11 cellular contexts compared by ENCODE assay signal in genomic region chr10:59216178-59216869, GRCh38. TPM values are rescaled to one million over a fixed set of nuclear protein-coding genes. Genes with fewer than 3 reads are reported as not detected.
"Had no signal": no experiment of that assay in that cellular context is flagged by ENCODE, and none has a peak within 500 bp of the region (broad histone marks: within the 10 kb centered on the region; RNA-seq: fewer than 3 reads in every experiment).

No MANE protein-coding gene starts in this region.

- H3K36me3 ChIP-seq: HAP-1 had no signal

- H3K27ac ChIP-seq: GM23248 had no signal

- H2AFZ ChIP-seq: GM23248, GM23338 had no signal

- DNase-seq: GM23248, GOT3, H7, H9, HCEC 1CT, HFFc6 had no signal

- FAIRE-seq: H1, H54 had no signal

- H3K4me1 ChIP-seq: HAP-1 had no signal

- ATAC-seq: GM23338, HCT116 had no signal

- H3K9me3 ChIP-seq: HAP-1 had no signal

- H3K9ac ChIP-seq: GM23248 had no signal

- H3K4me3 ChIP-seq: GM23248, GM23338, HAP-1 had no signal

- H3K4me2 ChIP-seq: GM23338 had no signal

RNA-seq across cellular contexts. Expression of gene PHYHIPL, which starts 39.9 kb away (rescaled TPM):
- total RNA-seq: GM23248, H7, HFFc6 had no signal
- polyA plus RNA-seq: GM23248 had no signal
